ENCODE assay signal across 11 cellular contexts in genomic region chr12:116537149-116537904, GRCh38. TPM values are rescaled to one million over a fixed set of nuclear protein-coding genes. Genes with fewer than 3 reads are reported as not detected.
A peak's percentile ranks its signal among the peaks of the same experiment; 100 is the strongest.
DNase-seq lines count a peak whose midpoint lies in the region; ATAC-seq and TF ChIP-seq lines count a peak whose summit lies in the region.
"Had no signal": no experiment of that assay in that cellular context is flagged by ENCODE, and none has a peak within 500 bp of the region (broad histone marks: within the 10 kb centered on the region; RNA-seq: fewer than 3 reads in every experiment).

No MANE protein-coding gene starts in this region.

- no TSS peak for BruUV-seq in Calu3 (replicated peaks; lab: Mats Ljungman, UMichigan)

- ATAC-seq in HG02610 (IDR thresholded peaks at IDR 0.05; ENCODE audit: unreplicated experiment), result peak; percentile 47
- peak; percentile 31 for ATAC-seq in stimulated activated effector memory CD8-positive, alpha-beta T cell treated with anti-CD3 and anti-CD28 coated beads, Interleukin-12 subunit alpha, Interleukin-12 subunit beta, amount 100 ng/mL, for 72 hours
- ATAC-seq: A549 had no signal

- no peaks in the 10 kb centered on the region for H3K36me3 Mint-ChIP-seq in T-helper 2 cell treated with Interferon-gamma antibody and Interleukin-4, amounts not matched to agents 5 μg/mL and 100 μg/mL, for 36 hours (ENCODE audit: low read depth)
- H3K36me3 Mint-ChIP-seq in stimulated activated effector memory CD8-positive, alpha-beta T cell treated with anti-CD3 and anti-CD28 coated beads, Interleukin-12 subunit alpha, Interleukin-12 subunit beta, amount 100 ng/mL, for 72 hours, result no peaks in the 10 kb centered on the region
- peaks cover 17% of the 10 kb centered on the region for H3K36me3 Mint-ChIP-seq in Calu3 (ENCODE audit: insufficient read depth, unreplicated experiment)
- H3K36me3 Mint-ChIP-seq: immature natural killer cell had no signal

- DNase-seq in T-helper 2 cell treated with Interferon-gamma antibody and Interleukin-4, amounts not matched to agents 5 μg/mL and 100 μg/mL, for 36 hours (ENCODE audit: low spot score), result peak; percentile 14
- DNase-seq in T-helper 2 cell (no peak), RPMI8226 (peak; percentile 10), NCI-H2196 (lab: John Stamatoyannopoulos, UW; ENCODE audit: unreplicated experiment) (no peak), inferior parietal cortex (ENCODE audit: extremely low spot score) (no peak), Calu3 (no peak)
- DNase-seq in stimulated activated effector memory CD8-positive, alpha-beta T cell treated with anti-CD3 and anti-CD28 coated beads, Interleukin-12 subunit alpha, Interleukin-12 subunit beta, amount 100 ng/mL, for 72 hours (ENCODE audit: low spot score in 2 of 2), result peak in 1 of 2 donors; percentile 53
- DNase-seq: immature natural killer cell, uterus had no signal

- peak overlapping the region; percentile 4 for H3K27ac Mint-ChIP-seq in T-helper 2 cell treated with Interferon-gamma antibody and Interleukin-4, amounts not matched to agents 5 μg/mL and 100 μg/mL, for 36 hours
- peak overlapping the region; percentile 69 for H3K27ac Mint-ChIP-seq in stimulated activated effector memory CD8-positive, alpha-beta T cell treated with anti-CD3 and anti-CD28 coated beads, Interleukin-12 subunit alpha, Interleukin-12 subunit beta, amount 100 ng/mL, for 72 hours
- no peak overlapping the region for H3K27ac Mint-ChIP-seq in Calu3 (ENCODE audit: unreplicated experiment)
- H3K27ac Mint-ChIP-seq: immature natural killer cell had no signal

- no peak overlapping the region for H3K4me3 Mint-ChIP-seq in T-helper 2 cell treated with Interferon-gamma antibody and Interleukin-4, amounts not matched to agents 5 μg/mL and 100 μg/mL, for 36 hours
- H3K4me3 Mint-ChIP-seq in stimulated activated effector memory CD8-positive, alpha-beta T cell treated with anti-CD3 and anti-CD28 coated beads, Interleukin-12 subunit alpha, Interleukin-12 subunit beta, amount 100 ng/mL, for 72 hours, result peak overlapping the region; percentile 10
- H3K4me3 Mint-ChIP-seq in Calu3 (ENCODE audit: low read depth, unreplicated experiment), result no peak overlapping the region
- H3K4me3 Mint-ChIP-seq: immature natural killer cell had no signal

- intact Hi-C loops in Calu3 (cut with micrococcal nuclease; ENCODE audit: unreplicated experiment), result no loop called here

- CTCF ChIA-PET in Calu3 (lab: Charles Lee), result interaction anchor here (0.6 kb wide), 1 partner anchor 266 kb away, joined by 3 read pairs; no protein-coding TSS in a partner anchor

- peaks cover 32% of the 10 kb centered on the region for H3K4me1 Mint-ChIP-seq in T-helper 2 cell treated with Interferon-gamma antibody and Interleukin-4, amounts not matched to agents 5 μg/mL and 100 μg/mL, for 36 hours (ENCODE audit: low read depth)
- H3K4me1 Mint-ChIP-seq in stimulated activated effector memory CD8-positive, alpha-beta T cell treated with anti-CD3 and anti-CD28 coated beads, Interleukin-12 subunit alpha, Interleukin-12 subunit beta, amount 100 ng/mL, for 72 hours, result peaks cover 47% of the 10 kb centered on the region
- peaks cover 9% of the 10 kb centered on the region for H3K4me1 Mint-ChIP-seq in Calu3 (ENCODE audit: low read depth, unreplicated experiment)

- TF ChIP-seq CTCF in Calu3 (IDR thresholded peaks at IDR 0.05; ENCODE audit: unreplicated experiment), result no peak

- peaks cover 3% of the 10 kb centered on the region for H3K9me3 Mint-ChIP-seq in T-helper 2 cell treated with Interferon-gamma antibody and Interleukin-4, amounts not matched to agents 5 μg/mL and 100 μg/mL, for 36 hours
- peaks cover 3% of the 10 kb centered on the region for H3K9me3 Mint-ChIP-seq in stimulated activated effector memory CD8-positive, alpha-beta T cell treated with anti-CD3 and anti-CD28 coated beads, Interleukin-12 subunit alpha, Interleukin-12 subunit beta, amount 100 ng/mL, for 72 hours
- H3K9me3 Mint-ChIP-seq in Calu3 (ENCODE audit: low read depth, unreplicated experiment), result no peaks in the 10 kb centered on the region
- H3K9me3 Mint-ChIP-seq: immature natural killer cell had no signal

- H3K27me3 Mint-ChIP-seq in T-helper 2 cell treated with Interferon-gamma antibody and Interleukin-4, amounts not matched to agents 5 μg/mL and 100 μg/mL, for 36 hours (ENCODE audit: low read depth), result peaks cover 5% of the 10 kb centered on the region
- H3K27me3 Mint-ChIP-seq in Calu3 (ENCODE audit: unreplicated experiment), result peaks cover 45% of the 10 kb centered on the region

RNA-seq across cellular contexts. Expression of gene MAP1LC3B2, which starts 21.9 kb away (rescaled TPM):
- 0.91 and 0.97 TPM in 2 replicates for total RNA-seq in Calu3 (2022)

Comparison
In these comparisons a context has a peak if more than half of its experiments do, and no peak if none do; other contexts are left out.
1. DNase-seq: peak in T-helper 2 cell treated with Interferon-gamma antibody and Interleukin-4, amounts not matched to agents 5 μg/mL and 100 μg/mL, for 36 hours (single experiment) and RPMI8226 (single experiment); none in T-helper 2 cell (0 of 5), NCI-H2196 (single experiment), inferior parietal cortex (single experiment) and Calu3 (single experiment).